8 cellular contexts compared by ENCODE assay signal in the genomic region with DNA sequence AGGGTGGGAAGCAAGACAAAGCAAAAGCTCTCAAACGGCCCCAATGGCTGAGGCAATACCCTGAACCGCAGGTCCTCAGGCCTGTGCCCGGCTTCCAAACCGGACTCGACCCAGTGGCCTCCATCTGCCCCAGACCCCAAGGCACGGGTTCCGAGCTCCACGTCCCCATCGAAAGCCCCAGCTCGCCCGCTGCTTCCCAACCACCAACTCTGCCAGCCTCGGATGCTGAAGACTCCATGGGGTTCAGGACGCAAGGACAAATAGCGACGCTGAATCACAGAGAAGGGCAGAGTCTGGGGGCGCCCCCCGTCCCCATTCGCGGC. TPM values are rescaled to one million over a fixed set of nuclear protein-coding genes. Genes with fewer than 3 reads are reported as not detected.
DNase-seq lines count a peak whose midpoint lies in the region; ATAC-seq and TF ChIP-seq lines count a peak whose summit lies in the region.

No MANE protein-coding gene starts in this region.

- H3K27ac ChIP-seq in iPS DF 6.9 (ENCODE audit: low read length) = no peak overlapping the region

- peaks cover 60% of the 10 kb centered on the region for H3K4me1 Mint-ChIP-seq in activated CD8-positive, alpha-beta T cell treated with anti-CD3 and anti-CD28 coated beads, Interleukin-2, amount 10 ng/mL, durations not matched to agents 7 days and 5 days (ENCODE audit: low read depth)
- peaks cover 63% of the 10 kb centered on the region for H3K4me1 Mint-ChIP-seq in stimulated activated effector memory CD8-positive, alpha-beta T cell treated with anti-CD3 and anti-CD28 coated beads, Interleukin-12 subunit alpha, Interleukin-12 subunit beta, amount 100 ng/mL, for 72 hours

- H3K27me3 Mint-ChIP-seq in activated CD8-positive, alpha-beta T cell treated with anti-CD3 and anti-CD28 coated beads, Interleukin-2, amount 10 ng/mL, durations not matched to agents 7 days and 5 days (ENCODE audit: low read depth) = no peaks in the 10 kb centered on the region

- no peak for ATAC-seq in activated CD8-positive, alpha-beta T cell treated with anti-CD3 and anti-CD28 coated beads, Interleukin-2, amount 10 ng/mL, durations not matched to agents 7 days and 5 days
- peak; percentile 1 for ATAC-seq in stimulated activated effector memory CD8-positive, alpha-beta T cell treated with anti-CD3 and anti-CD28 coated beads, Interleukin-12 subunit alpha, Interleukin-12 subunit beta, amount 100 ng/mL, for 72 hours
- ATAC-seq in HG02642 (IDR thresholded peaks at IDR 0.05; ENCODE audit: poor library complexity, unreplicated experiment) = no peak

- H3K27ac Mint-ChIP-seq in activated CD8-positive, alpha-beta T cell treated with anti-CD3 and anti-CD28 coated beads, Interleukin-2, amount 10 ng/mL, durations not matched to agents 7 days and 5 days = peak overlapping the region; percentile 86
- peak overlapping the region; percentile 94 for H3K27ac Mint-ChIP-seq in stimulated activated effector memory CD8-positive, alpha-beta T cell treated with anti-CD3 and anti-CD28 coated beads, Interleukin-12 subunit alpha, Interleukin-12 subunit beta, amount 100 ng/mL, for 72 hours

- H3K9me3 Mint-ChIP-seq in activated CD8-positive, alpha-beta T cell treated with anti-CD3 and anti-CD28 coated beads, Interleukin-2, amount 10 ng/mL, durations not matched to agents 7 days and 5 days (ENCODE audit: insufficient read depth) = no peaks in the 10 kb centered on the region
- no peaks in the 10 kb centered on the region for H3K9me3 Mint-ChIP-seq in stimulated activated effector memory CD8-positive, alpha-beta T cell treated with anti-CD3 and anti-CD28 coated beads, Interleukin-12 subunit alpha, Interleukin-12 subunit beta, amount 100 ng/mL, for 72 hours

- peaks cover 21% of the 10 kb centered on the region for H3K36me3 Mint-ChIP-seq in activated CD8-positive, alpha-beta T cell treated with anti-CD3 and anti-CD28 coated beads, Interleukin-2, amount 10 ng/mL, durations not matched to agents 7 days and 5 days (ENCODE audit: low read depth)
- H3K36me3 Mint-ChIP-seq in stimulated activated effector memory CD8-positive, alpha-beta T cell treated with anti-CD3 and anti-CD28 coated beads, Interleukin-12 subunit alpha, Interleukin-12 subunit beta, amount 100 ng/mL, for 72 hours = peaks cover 76% of the 10 kb centered on the region

- H3K36me3 ChIP-seq in iPS DF 6.9 (ENCODE audit: control insufficient read depth, insufficient read depth, low read length) = peaks cover 13% of the 10 kb centered on the region; the same call in 1 of the 2 replicates

- DNase-seq in HFF-Myc (ENCODE audit: extremely low read depth, low read depth) (no peak), iPS DF 6.9 (ENCODE audit: low read depth, low spot score) (no peak), NCI-H1417 treated with DMSO at 0.1 percent for 48 hours (lab: John Stamatoyannopoulos, UW) (no peak), NCI-H748 (lab: John Stamatoyannopoulos, UW; ENCODE audit: unreplicated experiment) (no peak), AG08395 (ENCODE audit: low spot score) (no peak)
- no peak for DNase-seq in activated CD8-positive, alpha-beta T cell treated with anti-CD3 and anti-CD28 coated beads, Interleukin-2, amount 10 ng/mL, durations not matched to agents 7 days and 5 days
- no peak for DNase-seq in stimulated activated effector memory CD8-positive, alpha-beta T cell treated with anti-CD3 and anti-CD28 coated beads, Interleukin-12 subunit alpha, Interleukin-12 subunit beta, amount 100 ng/mL, for 72 hours (ENCODE audit: low spot score in 2 of 2)

- POLR2A ChIA-PET in activated CD8-positive, alpha-beta T cell treated with anti-CD3 and anti-CD28 coated beads, Interleukin-2, amount 10 ng/mL, durations not matched to agents 7 days and 5 days (lab: Charles Lee) = interaction anchor here (0.8 to 2.2 kb wide), 7 partner anchors 8 to 68 kb away, joined by 3 to 10 read pairs (median 3); partner anchors contain the start of genes ARHGAP45, CNN2 and GPX4

- peak overlapping the region; percentile 93 for H3K4me3 Mint-ChIP-seq in activated CD8-positive, alpha-beta T cell treated with anti-CD3 and anti-CD28 coated beads, Interleukin-2, amount 10 ng/mL, durations not matched to agents 7 days and 5 days
- peak overlapping the region; percentile 87 for H3K4me3 Mint-ChIP-seq in stimulated activated effector memory CD8-positive, alpha-beta T cell treated with anti-CD3 and anti-CD28 coated beads, Interleukin-12 subunit alpha, Interleukin-12 subunit beta, amount 100 ng/mL, for 72 hours

- H3K4me3 ChIP-seq in HFF-Myc (replicated peaks; ENCODE audit: low read depth, low read length) (peak overlapping the region; percentile 98), iPS DF 6.9 (ENCODE audit: low read length) (peak overlapping the region; percentile 91)

- H3K27me3 ChIP-seq in iPS DF 6.9 (ENCODE audit: control insufficient read depth, insufficient read depth, low read length) = no peaks in the 10 kb centered on the region

- WGBS in iPS DF 6.9 (ENCODE audit: insufficient coverage, insufficient read length) = no CpG with 5 or more reads among the region's 19 CpGs

- TF ChIP-seq CTCF in HFF-Myc (IDR thresholded peaks at IDR 0.05; ENCODE audit: low read depth, low read length, missing control alignments) = no peak

- no peaks in the 10 kb centered on the region; the same call in 1 of the 2 replicates for H3K4me1 ChIP-seq in iPS DF 6.9 (ENCODE audit: control insufficient read depth, insufficient read depth, low read length)

- CTCF ChIA-PET in activated CD8-positive, alpha-beta T cell treated with anti-CD3 and anti-CD28 coated beads, Interleukin-2, amount 10 ng/mL, durations not matched to agents 7 days and 5 days (lab: Charles Lee) = interaction anchor here (1.0 to 1.1 kb wide), 2 partner anchors 98 to 231 kb away, joined by 3 to 4 read pairs; no protein-coding TSS in a partner anchor

- H3K9me3 ChIP-seq in iPS DF 6.9 (ENCODE audit: control insufficient read depth, insufficient read depth, low read length) = no peaks in the 10 kb centered on the region

RNA-seq across cellular contexts. Expression of gene POLR2E, which starts 0.6 kb away (rescaled TPM):
- total RNA-seq in activated CD8-positive, alpha-beta T cell treated with anti-CD3 and anti-CD28 coated beads, Interleukin-2, amount 10 ng/mL, durations not matched to agents 7 days and 5 days = 100 to 1,000 TPM; 176 to 177 TPM

RNA-seq across cellular contexts. Expression of gene GPX4, which starts 9.2 kb away (rescaled TPM):
- 100 to 1,000 TPM; 174 to 177 TPM for total RNA-seq in activated CD8-positive, alpha-beta T cell treated with anti-CD3 and anti-CD28 coated beads, Interleukin-2, amount 10 ng/mL, durations not matched to agents 7 days and 5 days

RNA-seq across cellular contexts. Expression of gene ARHGAP45, which starts 27.6 kb away (rescaled TPM):
- total RNA-seq in activated CD8-positive, alpha-beta T cell treated with anti-CD3 and anti-CD28 coated beads, Interleukin-2, amount 10 ng/mL, durations not matched to agents 7 days and 5 days = 100 to 1,000 TPM; 433 to 445 TPM

RNA-seq across cellular contexts. Expression of gene ABCA7, which starts 54.7 kb away (rescaled TPM):
- total RNA-seq in activated CD8-positive, alpha-beta T cell treated with anti-CD3 and anti-CD28 coated beads, Interleukin-2, amount 10 ng/mL, durations not matched to agents 7 days and 5 days = 10 to 100 TPM; 76.6 to 77.5 TPM
